ENCODE assay signal across 30 cellular contexts in the genomic region with DNA sequence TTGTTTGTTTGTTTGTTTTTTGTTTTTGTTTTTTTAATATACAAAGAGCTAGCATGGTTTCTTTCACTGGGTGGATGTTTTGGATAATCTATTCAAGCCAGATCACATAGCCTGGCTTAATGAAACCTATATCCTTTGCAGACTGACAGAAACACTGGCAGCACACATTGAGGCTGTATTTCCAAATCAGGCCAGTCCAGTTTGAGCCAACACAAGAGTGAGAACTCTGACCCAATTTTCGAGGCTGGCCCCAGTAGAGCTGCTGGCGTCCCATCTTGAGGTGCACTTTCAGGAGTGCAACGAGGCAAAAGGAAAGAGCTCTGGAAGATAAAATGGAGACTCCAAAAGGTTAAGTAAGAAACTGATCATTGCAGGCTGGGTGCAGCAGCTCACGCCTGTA.
"Had no signal": no experiment of that assay in that cellular context is flagged by ENCODE, and none has a peak within 500 bp of the region (broad histone marks: within the 10 kb centered on the region; RNA-seq: fewer than 3 reads in every experiment).

No MANE protein-coding gene starts in this region.

- H3K27me3 Mint-ChIP-seq: activated CD4-positive, alpha-beta T cell treated with anti-CD3 and anti-CD28 coated beads for 36 hours; activated naive CD8-positive, alpha-beta T cell; activated T-helper 17 cell treated with anti-CD3 and anti-CD28 coated beads, Interleukin-2, amount 50 U/mL, for 72 hours had no signal

- H3K4me3 Mint-ChIP-seq: activated CD4-positive, alpha-beta memory T cell treated with anti-CD3 and anti-CD28 coated beads for 36 hours; activated CD4-positive, alpha-beta T cell treated with anti-CD3 and anti-CD28 coated beads for 36 hours; activated CD4-positive, alpha-beta T cell treated with anti-CD3 and anti-CD28 coated beads, Interleukin-2, amount 10 ng/mL, durations not matched to agents 24 days and 14 days; activated CD8-positive, alpha-beta T cell treated with anti-CD3 and anti-CD28 coated beads, Interleukin-2, amount 10 ng/mL, durations not matched to agents 7 days and 5 days; activated naive CD8-positive, alpha-beta T cell; activated T-cell treated with anti-CD3 and anti-CD28 coated beads, Interleukin-2, amount 50 U/mL, for 4 hours; activated T-helper 17 cell treated with anti-CD3 and anti-CD28 coated beads, Interleukin-2, amount 50 U/mL, for 72 hours; brain; dendritic cell treated with granulocyte-macrophage colony-stimulating factor and Interleukin-4, amounts not matched to agents 40 ng/mL and 50 ng/mL, for 4 days; effector memory CD8-positive, alpha-beta T cell had no signal

- H3K36me3 Mint-ChIP-seq: activated CD4-positive, alpha-beta memory T cell treated with anti-CD3 and anti-CD28 coated beads for 36 hours; activated naive CD8-positive, alpha-beta T cell; brain had no signal

- DNase-seq: activated CD4-positive, alpha-beta memory T cell treated with anti-CD3 and anti-CD28 coated beads for 36 hours; activated CD4-positive, alpha-beta T cell treated with anti-CD3 and anti-CD28 coated beads for 36 hours; activated CD4-positive, alpha-beta T cell treated with anti-CD3 and anti-CD28 coated beads, Interleukin-2, amount 10 ng/mL, durations not matched to agents 24 days and 14 days; activated CD4-positive, CD25-positive, alpha-beta regulatory T cell; activated CD4-positive, CD25-positive, alpha-beta regulatory T cell treated with anti-CD3 and anti-CD28 coated beads, Interleukin-2, amount 50 U/mL, for 72 hours; activated CD8-positive, alpha-beta T cell treated with anti-CD3 and anti-CD28 coated beads, Interleukin-2, amount 10 ng/mL, durations not matched to agents 7 days and 5 days; activated effector memory CD4-positive, alpha-beta T cell treated with Interleukin-2 at 50 U/mL for 16 hours; activated gamma-delta T cell treated with Interleukin-2 at 50 U/mL for 16 hours; activated naive CD4-positive, alpha-beta T cell treated with anti-CD3 and anti-CD28 coated beads, Interleukin-2, amount 50 U/mL, for 16 hours; activated naive CD4-positive, alpha-beta T cell treated with Interleukin-2 at 50 U/mL for 16 hours; activated T-cell treated with anti-CD3 and anti-CD28 coated beads, Interleukin-2, amount 50 U/mL, for 4 hours; amygdala; aorta; central memory CD4-positive, alpha-beta T cell; cerebellar nuclear complex; dorsolateral prefrontal cortex; effector memory CD8-positive, alpha-beta T cell; erythroblast; foreskin keratinocyte; gastrocnemius medialis; heart right ventricle; T-helper 1 cell; T-helper 2 cell had no signal

- H3K9me3 ChIP-seq: adrenal gland, breast epithelium, esophagus muscularis mucosa, gastrocnemius medialis, heart right ventricle had no signal

- H3K9me3 Mint-ChIP-seq: activated CD4-positive, alpha-beta memory T cell treated with anti-CD3 and anti-CD28 coated beads for 36 hours; activated CD4-positive, alpha-beta T cell treated with anti-CD3 and anti-CD28 coated beads, Interleukin-2, amount 10 ng/mL, durations not matched to agents 24 days and 14 days; activated T-cell treated with anti-CD3 and anti-CD28 coated beads, Interleukin-2, amount 50 U/mL, for 4 hours; activated T-helper 17 cell treated with anti-CD3 and anti-CD28 coated beads, Interleukin-2, amount 50 U/mL, for 72 hours; brain; dendritic cell treated with granulocyte-macrophage colony-stimulating factor and Interleukin-4, amounts not matched to agents 40 ng/mL and 50 ng/mL, for 4 days; effector memory CD8-positive, alpha-beta T cell had no signal

- H3K27ac Mint-ChIP-seq: activated CD4-positive, alpha-beta memory T cell treated with anti-CD3 and anti-CD28 coated beads for 36 hours; activated CD4-positive, alpha-beta T cell treated with anti-CD3 and anti-CD28 coated beads for 36 hours; activated CD4-positive, alpha-beta T cell treated with anti-CD3 and anti-CD28 coated beads, Interleukin-2, amount 10 ng/mL, durations not matched to agents 24 days and 14 days; activated CD8-positive, alpha-beta T cell treated with anti-CD3 and anti-CD28 coated beads, Interleukin-2, amount 10 ng/mL, durations not matched to agents 7 days and 5 days; activated naive CD8-positive, alpha-beta T cell; activated T-helper 17 cell treated with anti-CD3 and anti-CD28 coated beads, Interleukin-2, amount 50 U/mL, for 72 hours; brain; dendritic cell treated with granulocyte-macrophage colony-stimulating factor and Interleukin-4, amounts not matched to agents 40 ng/mL and 50 ng/mL, for 4 days; effector memory CD8-positive, alpha-beta T cell had no signal

- H3K4me1 Mint-ChIP-seq: activated CD4-positive, alpha-beta T cell treated with anti-CD3 and anti-CD28 coated beads for 36 hours; activated CD4-positive, alpha-beta T cell treated with anti-CD3 and anti-CD28 coated beads, Interleukin-2, amount 10 ng/mL, durations not matched to agents 24 days and 14 days; activated T-helper 17 cell treated with anti-CD3 and anti-CD28 coated beads, Interleukin-2, amount 50 U/mL, for 72 hours; brain had no signal

- ATAC-seq: activated CD4-positive, alpha-beta T cell treated with anti-CD3 and anti-CD28 coated beads for 36 hours; activated CD8-positive, alpha-beta T cell treated with anti-CD3 and anti-CD28 coated beads, Interleukin-2, amount 10 ng/mL, durations not matched to agents 7 days and 5 days; activated T-cell treated with anti-CD3 and anti-CD28 coated beads, Interleukin-2, amount 50 U/mL, for 4 hours; activated T-helper 17 cell treated with anti-CD3 and anti-CD28 coated beads, Interleukin-2, amount 50 U/mL, for 72 hours; effector memory CD8-positive, alpha-beta T cell; foreskin keratinocyte; gastrocnemius medialis; heart right ventricle had no signal
